Comparison of ENCODE assay signal across 1 cellular context in genomic region chr19:2254052-2254872, GRCh38.
TF ChIP-seq lines count a peak whose summit lies in the region.

No MANE protein-coding gene starts in this region.

TF ChIP-seq in GM23338, 12 proteins besides CTCF, POLR2A, EP300 and RAD21:
- no peak for TF ChIP-seq ETS1 (IDR thresholded peaks at IDR 0.05)
- TF ChIP-seq NANOG (IDR thresholded peaks at IDR 0.05; ENCODE audit: borderline replicate concordance): no peak
- no peak for TF ChIP-seq POLR2AphosphoS5 (IDR thresholded peaks at IDR 0.05; ENCODE audit: low read depth)
- TF ChIP-seq EZH2 (IDR thresholded peaks at IDR 0.05; ENCODE audit: low read depth, unreplicated experiment): no peak
- TF ChIP-seq ZNF331 (CRISPR knock-in tag; IDR thresholded peaks at IDR 0.05; ENCODE audit: low read depth): no peak
- no peak for TF ChIP-seq STAT1 (IDR thresholded peaks at IDR 0.05; ENCODE audit: unreplicated experiment)
- no peak for TF ChIP-seq JUNB (IDR thresholded peaks at IDR 0.05; ENCODE audit: unreplicated experiment)
